ENCODE assay signal across 1 cellular context in genomic region chr5:16577677-16578076, GRCh38.
TF ChIP-seq lines count a peak whose summit lies in the region.

No MANE protein-coding gene starts in this region.

TF ChIP-seq in K562, 482 proteins besides CTCF, POLR2A, EP300 and RAD21 (continued from another document):
- TF ChIP-seq PRDM10 (IDR thresholded peaks at IDR 0.05; ENCODE audit: partially characterized antibody) (no peak), RBFOX2 (IDR thresholded peaks at IDR 0.05; ENCODE audit: low read depth, low read length) (peak; percentile 38), HDAC8 (tag; IDR thresholded peaks at IDR 0.05) (no peak), CC2D1A (IDR thresholded peaks at IDR 0.05) (no peak), CHD2 (IDR thresholded peaks at IDR 0.05; ENCODE audit: low read depth, low read length) (peak; percentile 95), CXXC5 (CRISPR knock-in tag; IDR thresholded peaks at IDR 0.05) (0 out of 2 replicates have a peak, but pooled peaks have one; percentile 17), ZNF766 (CRISPR knock-in tag; conservative IDR thresholded peaks at IDR 0.05) (0 out of 2 replicates have a peak, but pooled peaks have one; percentile 42), DEAF1 (CRISPR knock-in tag; IDR thresholded peaks at IDR 0.05) (0 out of 2 replicates have a peak, but pooled peaks have one; percentile 9), TAF1 (IDR thresholded peaks at IDR 0.05; ENCODE audit: control insufficient read depth, extremely low read depth, insufficient read depth, low read length, severe bottlenecking) (peak; percentile 48), ZBTB9 (CRISPR knock-in tag; IDR thresholded peaks at IDR 0.05) (0 out of 2 replicates have a peak, but pooled peaks have one; percentile 43), ZFP30 (CRISPR knock-in tag; IDR thresholded peaks at IDR 0.05; ENCODE audit: borderline replicate concordance) (no peak), E2F6 (IDR thresholded peaks at IDR 0.05; ENCODE audit: borderline replicate concordance in 1 of 2, extremely low read depth in 1 of 2, insufficient read depth in 1 of 2, insufficient read length in 1 of 2, low read depth in 1 of 2, low read length in 1 of 2, poor library complexity in 1 of 2, severe bottlenecking in 1 of 2) (peak in 1 of 2 experiments; percentile 17), RBM25 (IDR thresholded peaks at IDR 0.05; ENCODE audit: low read depth, low read length, severe bottlenecking) (peak; percentile 69)
TF ChIP-seq in K562: peak in this region for 32.
